In genomic region chr10:29636178-29636577, GRCh38 we compare ENCODE assay signal across 9 cellular contexts. TPM values are rescaled to one million over a fixed set of nuclear protein-coding genes. Genes with fewer than 3 reads are reported as not detected.
DNase-seq lines count a peak whose midpoint lies in the region; ATAC-seq and TF ChIP-seq lines count a peak whose summit lies in the region.
"Had no signal": no experiment of that assay in that cellular context is flagged by ENCODE, and none has a peak within 500 bp of the region (broad histone marks: within the 10 kb centered on the region; RNA-seq: fewer than 3 reads in every experiment).

No MANE protein-coding gene starts in this region.

- peak overlapping the region; percentile 72 to 89 for H3K27ac Mint-ChIP-seq in T-cell
- no peak overlapping the region for H3K27ac Mint-ChIP-seq in stimulated activated naive B cell treated with anti-CD40 and anti-IgM and Interleukin-4, amounts not matched to agents 10 μg/mL and 1 μg/mL and 100 μg/mL, for 72 hours
- H3K27ac Mint-ChIP-seq in activated CD4-positive, alpha-beta memory T cell treated with anti-CD3 and anti-CD28 coated beads for 36 hours: no peak overlapping the region

- no peaks in the 10 kb centered on the region for H3K27me3 Mint-ChIP-seq in T-cell
- H3K27me3 Mint-ChIP-seq in stimulated activated naive B cell treated with anti-CD40 and anti-IgM and Interleukin-4, amounts not matched to agents 10 μg/mL and 1 μg/mL and 100 μg/mL, for 72 hours: peaks cover 0 to 7% of the 10 kb centered on the region in 2 donors
- no peaks in the 10 kb centered on the region for H3K27me3 Mint-ChIP-seq in activated CD4-positive, alpha-beta memory T cell treated with anti-CD3 and anti-CD28 coated beads for 36 hours
- H3K27me3 Mint-ChIP-seq: brain had no signal

- DNase-seq in T-cell: no peak
- DNase-seq in glomerular endothelial cell (ENCODE audit: extremely low read depth, low read depth, low spot score): peak; percentile 74
- no peak for DNase-seq in stimulated activated naive B cell treated with anti-CD40 and anti-IgM and Interleukin-4, amounts not matched to agents 10 μg/mL and 1 μg/mL and 100 μg/mL, for 72 hours
- no peak for DNase-seq in activated CD4-positive, alpha-beta memory T cell treated with anti-CD3 and anti-CD28 coated beads for 36 hours
- no peak for DNase-seq in WERI-Rb-1
- DNase-seq in D341Med (ENCODE audit: low spot score): no peak
- DNase-seq in NK-92 treated with Interleukin-12 subunit alpha and Interleukin-12 subunit beta, amount 100 ng/mL, for 24 hours (lab: John Stamatoyannopoulos, UW): no peak

- H3K27me3 ChIP-seq in WERI-Rb-1 (ENCODE audit: insufficient read depth, low read depth, severe bottlenecking): no peaks in the 10 kb centered on the region

- no peaks in the 10 kb centered on the region for H3K9me3 Mint-ChIP-seq in T-cell
- H3K9me3 Mint-ChIP-seq in stimulated activated naive B cell treated with anti-CD40 and anti-IgM and Interleukin-4, amounts not matched to agents 10 μg/mL and 1 μg/mL and 100 μg/mL, for 72 hours: no peaks in the 10 kb centered on the region
- no peaks in the 10 kb centered on the region for H3K9me3 Mint-ChIP-seq in activated CD4-positive, alpha-beta memory T cell treated with anti-CD3 and anti-CD28 coated beads for 36 hours

- peaks cover 46 to 60% (median 56%) of the 10 kb centered on the region in 3 donors for H3K4me1 Mint-ChIP-seq in T-cell
- peaks cover 16 to 49% of the 10 kb centered on the region in 2 donors for H3K4me1 Mint-ChIP-seq in stimulated activated naive B cell treated with anti-CD40 and anti-IgM and Interleukin-4, amounts not matched to agents 10 μg/mL and 1 μg/mL and 100 μg/mL, for 72 hours
- peaks cover 39% of the 10 kb centered on the region for H3K4me1 Mint-ChIP-seq in activated CD4-positive, alpha-beta memory T cell treated with anti-CD3 and anti-CD28 coated beads for 36 hours (ENCODE audit: low read depth)

- ATAC-seq in HG03354 (IDR thresholded peaks at IDR 0.05; ENCODE audit: poor library complexity, severe bottlenecking, unreplicated experiment) (peak; percentile 7), T-cell (replicated peaks in 1 of 4) (peak; percentile 60 to 74 (median 62))
- ATAC-seq in stimulated activated naive B cell treated with anti-CD40 and anti-IgM and Interleukin-4, amounts not matched to agents 10 μg/mL and 1 μg/mL and 100 μg/mL, for 72 hours (replicated peaks): peak; percentile 33 to 46

- H3K4me3 Mint-ChIP-seq in T-cell: peak overlapping the region; percentile 24 to 48 (median 46)
- no peak overlapping the region for H3K4me3 Mint-ChIP-seq in stimulated activated naive B cell treated with anti-CD40 and anti-IgM and Interleukin-4, amounts not matched to agents 10 μg/mL and 1 μg/mL and 100 μg/mL, for 72 hours
- no peak overlapping the region for H3K4me3 Mint-ChIP-seq in activated CD4-positive, alpha-beta memory T cell treated with anti-CD3 and anti-CD28 coated beads for 36 hours

- intact Hi-C loops in activated CD4-positive, alpha-beta memory T cell treated with anti-CD3 and anti-CD28 coated beads for 36 hours (cut with micrococcal nuclease): no loop called here

- H3K9me3 ChIP-seq in WERI-Rb-1 (ENCODE audit: severe bottlenecking): no peaks in the 10 kb centered on the region

- CTCF ChIA-PET in T-cell (lab: Charles Lee): interaction anchor here (0.7 to 1.2 kb wide), 4 partner anchors 9 to 45 kb away, joined by 3 to 4 read pairs (median 4); no protein-coding TSS in a partner anchor
- CTCF ChIA-PET in activated CD4-positive, alpha-beta memory T cell treated with anti-CD3 and anti-CD28 coated beads for 36 hours (lab: Charles Lee): no interaction called here

- no peak for TF ChIP-seq CTCF in WERI-Rb-1 (IDR thresholded peaks at IDR 0.05; ENCODE audit: low read depth, low read length)

- no peak overlapping the region for H3K4me3 ChIP-seq in WERI-Rb-1 (ENCODE audit: low read depth, low read length)

- no peaks in the 10 kb centered on the region for H3K36me3 ChIP-seq in WERI-Rb-1

- peaks cover 16% of the 10 kb centered on the region for H3K36me3 Mint-ChIP-seq in T-cell
- no peaks in the 10 kb centered on the region for H3K36me3 Mint-ChIP-seq in stimulated activated naive B cell treated with anti-CD40 and anti-IgM and Interleukin-4, amounts not matched to agents 10 μg/mL and 1 μg/mL and 100 μg/mL, for 72 hours
- H3K36me3 Mint-ChIP-seq in activated CD4-positive, alpha-beta memory T cell treated with anti-CD3 and anti-CD28 coated beads for 36 hours: peaks cover 5% of the 10 kb centered on the region

- POLR2A ChIA-PET in T-cell (lab: Charles Lee): interaction anchor here (0.7 to 1.4 kb wide), 3 partner anchors 22 to 1521 kb away, joined by 4 to 5 read pairs (median 5); no protein-coding TSS in a partner anchor
- POLR2A ChIA-PET in activated CD4-positive, alpha-beta memory T cell treated with anti-CD3 and anti-CD28 coated beads for 36 hours (lab: Charles Lee): no interaction called here

- H3K27ac ChIP-seq in WERI-Rb-1: no peak overlapping the region

RNA-seq across cellular contexts. Expression of gene SVIL, which starts 1.4 kb away (rescaled TPM):
- total RNA-seq in T-cell: 10 to 100 TPM; 17.4 to 45.6 (median 19.6) TPM
- total RNA-seq in glomerular endothelial cell: 122 and 126 TPM in 2 replicates
- 10 to 100 TPM in 1 of 2 experiments, 1 to 10 TPM in 1; 9.4 to 12.0 TPM for total RNA-seq in activated CD4-positive, alpha-beta memory T cell treated with anti-CD3 and anti-CD28 coated beads for 36 hours

Comparison
In these comparisons a context has a peak if more than half of its experiments do, and no peak if none do; other contexts are left out.
1. ATAC-seq: peak in every context shown above with its lines; median percentile 62 in T-cell; 40 in stimulated activated naive B cell treated with anti-CD40 and anti-IgM and Interleukin-4, amounts not matched to agents 10 μg/mL and 1 μg/mL and 100 μg/mL, for 72 hours; 7 in HG03354.
2. H3K27ac Mint-ChIP-seq: peak in T-cell (2 of 2); none in stimulated activated naive B cell treated with anti-CD40 and anti-IgM and Interleukin-4, amounts not matched to agents 10 μg/mL and 1 μg/mL and 100 μg/mL, for 72 hours (single experiment) and activated CD4-positive, alpha-beta memory T cell treated with anti-CD3 and anti-CD28 coated beads for 36 hours (single experiment).
3. H3K4me3 Mint-ChIP-seq: peak in T-cell (3 of 3); none in stimulated activated naive B cell treated with anti-CD40 and anti-IgM and Interleukin-4, amounts not matched to agents 10 μg/mL and 1 μg/mL and 100 μg/mL, for 72 hours (0 of 2) and activated CD4-positive, alpha-beta memory T cell treated with anti-CD3 and anti-CD28 coated beads for 36 hours (single experiment).